8 cellular contexts compared by ENCODE assay signal in the genomic region with DNA sequence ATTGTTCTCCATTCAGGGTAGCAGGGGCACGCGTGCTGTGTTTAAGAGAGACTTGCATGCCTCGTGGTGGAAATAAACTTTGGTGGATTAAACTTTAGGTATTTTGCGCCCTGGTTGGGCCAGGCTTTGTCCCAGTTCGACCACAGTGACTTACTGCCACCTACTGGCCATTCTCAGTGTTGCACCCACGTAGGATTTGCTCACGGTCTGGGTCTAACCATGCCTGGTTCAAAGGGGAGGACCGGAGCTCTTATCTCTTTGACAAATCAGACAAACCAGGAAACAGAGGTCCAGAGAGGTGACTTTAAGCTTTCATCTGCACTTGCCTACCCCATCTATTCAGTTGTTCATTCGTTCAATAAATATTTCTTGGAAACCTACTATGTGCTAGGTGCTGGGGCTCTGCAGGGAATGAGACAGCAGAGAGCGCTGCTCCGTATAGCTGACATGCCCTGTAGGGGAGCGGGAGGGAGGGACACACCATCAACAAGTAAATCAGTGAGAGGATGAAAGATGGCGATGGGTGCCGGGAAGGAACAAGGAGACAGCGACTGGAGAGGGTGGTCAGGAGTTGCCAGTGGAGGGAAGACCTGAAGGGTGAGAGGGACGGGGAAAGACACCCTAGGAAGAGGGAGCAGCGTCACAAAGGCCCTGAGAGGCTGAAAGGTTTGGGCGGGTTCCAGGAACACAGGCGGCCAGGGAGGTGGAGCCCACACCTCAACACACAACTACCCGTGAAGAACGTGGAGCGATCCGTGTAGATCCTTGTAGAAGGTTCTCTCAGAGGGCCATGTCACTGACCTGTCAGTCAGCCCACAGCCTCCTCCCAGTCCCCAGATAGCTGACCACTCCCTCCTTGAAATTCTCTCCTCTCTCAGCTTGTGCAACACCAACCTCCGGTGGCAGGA. TPM values are rescaled to one million over a fixed set of nuclear protein-coding genes. Genes with fewer than 3 reads are reported as not detected.
DNase-seq lines count a peak whose midpoint lies in the region; ATAC-seq, FAIRE-seq and TF ChIP-seq lines count a peak whose summit lies in the region.

No MANE protein-coding gene starts in this region.

- peak overlapping the region; percentile 45 for H3K4me3 ChIP-seq in A549

- no peak for FAIRE-seq in A549 (lab: Jason Lieb, UNC)

- peak overlapping the region; percentile 83 to 93 for H3K27ac ChIP-seq in A549

- TF ChIP-seq CTCF in A549 (IDR thresholded peaks at IDR 0.05), result peak; percentile 92
- peak; percentile 91 for TF ChIP-seq CTCF in WTC11 (IDR thresholded peaks at IDR 0.05)

- peak overlapping the region; percentile 81 for H3K4me3 Mint-ChIP-seq in WTC11

- CTCF ChIA-PET in A549 (lab: Yijun Ruan, JAX) (interaction anchor here (0.5 to 4.1 kb wide), 71 partner anchors 8 to 1247 kb away, joined by 3 to 68 read pairs (median 4); no protein-coding TSS in a partner anchor), WTC11 (lab: Charles Lee) (interaction anchor here (0.5 to 4.0 kb wide), 82 partner anchors 8 to 463 kb away, joined by 3 to 58 read pairs (median 5); a partner anchor contains a TSS)

- H3K4me1 Mint-ChIP-seq in WTC11, result peaks cover 14% of the 10 kb centered on the region; the same call in 1 of the 2 replicates

- no peak overlapping the region for H3K27ac Mint-ChIP-seq in WTC11

- H3K4me2 ChIP-seq in A549, result peak overlapping the region; percentile 89

- ATAC-seq in A549, result peak; percentile 93 to 94
- ATAC-seq in GM18520 (IDR thresholded peaks at IDR 0.05; ENCODE audit: unreplicated experiment), result peak; percentile 38
- peak; percentile 67 for ATAC-seq in HG03103 (IDR thresholded peaks at IDR 0.05; ENCODE audit: low read depth, unreplicated experiment)
- peak; percentile 89 for ATAC-seq in WTC11

- peak; percentile 74 to 84 for DNase-seq in A549 (ENCODE audit: low read depth in 1 of 2, low spot score in 1 of 2)
- peak; percentile 88 for DNase-seq in NCI-H2196 (lab: John Stamatoyannopoulos, UW; ENCODE audit: unreplicated experiment)
- peak; percentile 93 for DNase-seq in WTC11 (ENCODE audit: low spot score)
- DNase-seq in central memory CD4-positive, alpha-beta T cell, result peak; percentile 76
- peak; percentile 96 for DNase-seq in islet precursor cell
- DNase-seq in stimulated activated CD4-positive, alpha-beta T cell treated with anti-CD3 and anti-CD28 coated beads, Interleukin-15, amount 100 ng/mL, for 48 hours (ENCODE audit: low read depth in 2 of 2), result peak; percentile 75 to 86

- peak; percentile 90 to 93 for TF ChIP-seq RAD21 in A549 (conservative IDR thresholded peaks at IDR 0.05 in 1 of 2, IDR thresholded peaks at IDR 0.05 in 1 of 2)

- TF ChIP-seq POLR2A in A549 (IDR thresholded peaks at IDR 0.05; ENCODE audit: low read length), result no peak; the same call in 1 of the 2 replicates

- POLR2A ChIA-PET in A549 (lab: Yijun Ruan, JAX), result interaction anchor here (0.9 to 1.1 kb wide), 4 partner anchors 69 to 253 kb away, joined by 3 to 5 read pairs (median 4); a partner anchor contains a TSS
- POLR2A ChIA-PET in WTC11 (lab: Charles Lee), result interaction anchor here (0.8 to 1.2 kb wide), 5 partner anchors 13 to 252 kb away, joined by 3 to 5 read pairs (median 3); a partner anchor contains a TSS

- no peaks in the 10 kb centered on the region for H3K9me3 Mint-ChIP-seq in WTC11

- H3K36me3 Mint-ChIP-seq in WTC11, result no peaks in the 10 kb centered on the region

- no peaks in the 10 kb centered on the region for H3K9me3 ChIP-seq in A549

- peaks cover 14% of the 10 kb centered on the region for H3K4me1 ChIP-seq in A549

- no peaks in the 10 kb centered on the region for H3K27me3 Mint-ChIP-seq in WTC11 (ENCODE audit: low read depth)

- TF ChIP-seq EP300 in A549 (IDR thresholded peaks at IDR 0.05), result no peak

- 0% methylated on average over 23 of the region's 24 CpGs for WGBS in A549 (ENCODE audit: missing lambda C conversion rate)

TF ChIP-seq in A549, 52 proteins besides CTCF, POLR2A, EP300 and RAD21:
- TF ChIP-seq, protein P1, sequence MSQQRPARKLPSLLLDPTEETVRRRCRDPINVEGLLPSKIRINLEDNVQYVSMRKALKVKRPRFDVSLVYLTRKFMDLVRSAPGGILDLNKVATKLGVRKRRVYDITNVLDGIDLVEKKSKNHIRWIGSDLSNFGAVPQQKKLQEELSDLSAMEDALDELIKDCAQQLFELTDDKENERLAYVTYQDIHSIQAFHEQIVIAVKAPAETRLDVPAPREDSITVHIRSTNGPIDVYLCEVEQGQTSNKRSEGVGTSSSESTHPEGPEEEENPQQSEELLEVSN (IDR thresholded peaks at IDR 0.05; ENCODE audit: borderline replicate concordance, low read depth), result peak; percentile 47; the same call in 1 of the 2 replicates
- TF ChIP-seq, protein P2, sequence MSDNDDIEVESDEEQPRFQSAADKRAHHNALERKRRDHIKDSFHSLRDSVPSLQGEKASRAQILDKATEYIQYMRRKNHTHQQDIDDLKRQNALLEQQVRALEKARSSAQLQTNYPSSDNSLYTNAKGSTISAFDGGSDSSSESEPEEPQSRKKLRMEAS (IDR thresholded peaks at IDR 0.05), result peak; percentile 64; the same call in 1 of the 2 replicates
- peak; percentile 79 for TF ChIP-seq SMC3 (IDR thresholded peaks at IDR 0.05)
- TF ChIP-seq GATA3 (IDR thresholded peaks at IDR 0.05; ENCODE audit: borderline replicate concordance), result peak; percentile 57; the same call in 1 of the 2 replicates
- no peak for TF ChIP-seq NPAS2 (CRISPR knock-in tag; IDR thresholded peaks at IDR 0.05; ENCODE audit: borderline replicate concordance)
- no peak for TF ChIP-seq HOXB5 (CRISPR knock-in tag; IDR thresholded peaks at IDR 0.05)

TF ChIP-seq in WTC11, 78 proteins besides CTCF, POLR2A, EP300 and RAD21:
- TF ChIP-seq, protein P3, sequence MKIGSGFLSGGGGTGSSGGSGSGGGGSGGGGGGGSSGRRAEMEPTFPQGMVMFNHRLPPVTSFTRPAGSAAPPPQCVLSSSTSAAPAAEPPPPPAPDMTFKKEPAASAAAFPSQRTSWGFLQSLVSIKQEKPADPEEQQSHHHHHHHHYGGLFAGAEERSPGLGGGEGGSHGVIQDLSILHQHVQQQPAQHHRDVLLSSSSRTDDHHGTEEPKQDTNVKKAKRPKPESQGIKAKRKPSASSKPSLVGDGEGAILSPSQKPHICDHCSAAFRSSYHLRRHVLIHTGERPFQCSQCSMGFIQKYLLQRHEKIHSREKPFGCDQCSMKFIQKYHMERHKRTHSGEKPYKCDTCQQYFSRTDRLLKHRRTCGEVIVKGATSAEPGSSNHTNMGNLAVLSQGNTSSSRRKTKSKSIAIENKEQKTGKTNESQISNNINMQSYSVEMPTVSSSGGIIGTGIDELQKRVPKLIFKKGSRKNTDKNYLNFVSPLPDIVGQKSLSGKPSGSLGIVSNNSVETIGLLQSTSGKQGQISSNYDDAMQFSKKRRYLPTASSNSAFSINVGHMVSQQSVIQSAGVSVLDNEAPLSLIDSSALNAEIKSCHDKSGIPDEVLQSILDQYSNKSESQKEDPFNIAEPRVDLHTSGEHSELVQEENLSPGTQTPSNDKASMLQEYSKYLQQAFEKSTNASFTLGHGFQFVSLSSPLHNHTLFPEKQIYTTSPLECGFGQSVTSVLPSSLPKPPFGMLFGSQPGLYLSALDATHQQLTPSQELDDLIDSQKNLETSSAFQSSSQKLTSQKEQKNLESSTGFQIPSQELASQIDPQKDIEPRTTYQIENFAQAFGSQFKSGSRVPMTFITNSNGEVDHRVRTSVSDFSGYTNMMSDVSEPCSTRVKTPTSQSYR (CRISPR knock-in tag; IDR thresholded peaks at IDR 0.05), result 0 out of 2 replicates have a peak, but pooled peaks have one; percentile 16
- TF ChIP-seq, protein P2 (CRISPR knock-in tag; IDR thresholded peaks at IDR 0.05), result peak; percentile 44
- TF ChIP-seq FOXP1 (CRISPR knock-in tag; IDR thresholded peaks at IDR 0.05; ENCODE audit: borderline replicate concordance) (peak; percentile 4; the same call in 1 of the 2 replicates), TEAD4 (CRISPR knock-in tag; IDR thresholded peaks at IDR 0.05) (no peak), FOXK1 (CRISPR knock-in tag; IDR thresholded peaks at IDR 0.05) (peak; percentile 51; the same call in 1 of the 2 replicates)
TF ChIP-seq in WTC11: peak in this region for 4.

RNA-seq across cellular contexts. Expression of a gene that starts 27.2 kb away (rescaled TPM):
- polyA plus RNA-seq in A549 (2011; rRNA removed), result 0.09 and 0.22 TPM in 2 replicates
- polyA plus RNA-seq in A549 (2012; cell fraction: cytosol; rRNA removed), result 0.50 and 0.78 TPM in 2 replicates
- 1.4 and 2.1 TPM in 2 replicates for polyA plus RNA-seq in A549 (2012; cell fraction: nucleus; rRNA removed)
- polyA plus RNA-seq in A549 (2017; fragmentation: RNase III; extraction: RNeasy Plus Mini Kit Qiagen cat#74134 plus additional on column Dnase treatment), result 0.88 to 1.2 TPM (median 1.1 TPM) in 3 replicates
- polyA minus RNA-seq in A549 (2011; rRNA and poly(A)+ RNA removed), result 0.33 and 0.63 TPM in 2 replicates
- total RNA-seq in WTC11 (2021), result 7.2 to 8.4 TPM (median 8.4 TPM) in 3 replicates

Comparison
In these comparisons a context has a peak if more than half of its experiments do, and no peak if none do; other contexts are left out.
1. Peak in every context shown above with its lines: DNase-seq, ATAC-seq, H3K4me3 ChIP-seq and H3K27ac ChIP-seq.
2. ATAC-seq: peak in every context shown above with its lines; median percentile 94 in A549; 89 in WTC11; 67 in HG03103; 38 in GM18520.